In the genomic region with DNA sequence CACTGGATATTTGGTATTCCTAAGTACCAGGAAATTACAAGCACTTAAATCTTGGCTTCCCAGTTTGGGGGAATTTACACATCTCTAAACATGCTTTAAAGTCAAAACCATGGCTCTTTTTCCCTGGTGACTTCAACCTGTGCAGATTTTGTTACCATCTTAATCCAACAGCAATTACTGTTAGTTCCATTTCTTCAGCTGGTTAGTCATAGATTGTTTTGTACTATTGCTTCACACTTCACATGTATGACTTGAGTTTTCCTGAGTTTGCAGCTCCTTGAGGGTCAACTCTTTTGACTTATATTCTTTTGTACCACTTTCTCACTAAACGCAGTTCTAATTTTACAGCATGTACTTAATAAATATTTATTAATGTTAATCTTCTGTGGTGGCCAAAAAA, we compare ENCODE assay signal across 29 cellular contexts.
DNase-seq lines count a peak whose midpoint lies in the region; ATAC-seq and TF ChIP-seq lines count a peak whose summit lies in the region.
"Had no signal": no experiment of that assay in that cellular context is flagged by ENCODE, and none has a peak within 500 bp of the region (broad histone marks: within the 10 kb centered on the region; RNA-seq: fewer than 3 reads in every experiment).

No MANE protein-coding gene starts in this region.

- H3K36me3 Mint-ChIP-seq in MCF 10A (ENCODE audit: insufficient read depth, unreplicated experiment), result no peaks in the 10 kb centered on the region
- H3K36me3 Mint-ChIP-seq: CD8-positive, alpha-beta T cell; natural killer cell treated with Interleukin-12 subunit alpha and Interleukin-12 subunit beta and Interleukin-15 and Interleukin-18, amount 100 ng/mL, for 72 hours had no signal

- no peak overlapping the region for H3K4me3 Mint-ChIP-seq in MCF 10A (ENCODE audit: unreplicated experiment)
- H3K4me3 Mint-ChIP-seq: activated CD4-positive, alpha-beta memory T cell treated with anti-CD3 and anti-CD28 coated beads, Interleukin-2, amount 10 ng/mL, durations not matched to agents 7 days and 5 days; activated T-helper 17 cell treated with anti-CD3 and anti-CD28 coated beads, Interleukin-2, amount 50 U/mL, for 72 hours; B cell; CD8-positive, alpha-beta T cell; natural killer cell treated with Interleukin-12 subunit alpha and Interleukin-12 subunit beta and Interleukin-15 and Interleukin-18, amount 100 ng/mL, for 72 hours had no signal

- no TSS peak for BruUV-seq in MCF 10A (replicated peaks; lab: Mats Ljungman, UMichigan)

- H3K27ac ChIP-seq in breast epithelium, result peak overlapping the region in 1 of 2 donors; percentile 11
- H3K27ac ChIP-seq: 22Rv1, brain microvascular endothelial cell, hepatocyte, PC-9, suprapubic skin, upper lobe of left lung had no signal

- DNase-seq in MCF 10A (ENCODE audit: unreplicated experiment) (peak; percentile 18), breast epithelium (ENCODE audit: low spot score in 2 of 2) (no peak), choroid plexus epithelial cell (ENCODE audit: low read depth) (peak; percentile 73), fibroblast of villous mesenchyme (ENCODE audit: low read depth) (peak; percentile 66), sciatic nerve (ENCODE audit: low spot score) (no peak), retina (no peak)
- DNase-seq: activated CD4-positive, alpha-beta memory T cell treated with anti-CD3 and anti-CD28 coated beads, Interleukin-2, amount 10 ng/mL, durations not matched to agents 7 days and 5 days; activated naive CD4-positive, alpha-beta T cell treated with anti-CD3 and anti-CD28 coated beads, Interleukin-2, amount 50 U/mL, for 16 hours; amygdala; brain microvascular endothelial cell; CD8-positive, alpha-beta T cell; DMS 273 treated with DMSO at 0.1 percent for 48 hours; Kasumi-1; mucosa of descending colon; NCI-H146; PC-9; stimulated activated naive CD4-positive, alpha-beta T cell; upper lobe of left lung had no signal

- TF ChIP-seq CTCF in MCF 10A (IDR thresholded peaks at IDR 0.05; ENCODE audit: unreplicated experiment) (no peak), breast epithelium (IDR thresholded peaks at IDR 0.05) (no peak), choroid plexus epithelial cell (conservative IDR thresholded peaks at IDR 0.05; ENCODE audit: low read depth, low read length) (no peak), fibroblast of villous mesenchyme (IDR thresholded peaks at IDR 0.05; ENCODE audit: insufficient read depth, low read depth, low read length) (no peak)

- ATAC-seq in sciatic nerve (no peak), HG02623 (IDR thresholded peaks at IDR 0.05; ENCODE audit: unreplicated experiment) (no peak), HG03354 (IDR thresholded peaks at IDR 0.05; ENCODE audit: poor library complexity, severe bottlenecking, unreplicated experiment) (no peak)
- ATAC-seq: activated T-helper 17 cell treated with anti-CD3 and anti-CD28 coated beads, Interleukin-2, amount 50 U/mL, for 72 hours; CD8-positive, alpha-beta T cell; GM12878; mucosa of descending colon; natural killer cell treated with Interleukin-12 subunit alpha and Interleukin-12 subunit beta and Interleukin-15 and Interleukin-18, amount 100 ng/mL, for 72 hours had no signal

- H3K4me3 ChIP-seq in breast epithelium (no peak overlapping the region), choroid plexus epithelial cell (ENCODE audit: low read depth, low read length) (no peak overlapping the region), fibroblast of villous mesenchyme (ENCODE audit: low read depth, low read length) (no peak overlapping the region)
- H3K4me3 ChIP-seq: GM12878, hepatocyte, lung, mucosa of descending colon, PC-9, smooth muscle cell, suprapubic skin, upper lobe of left lung had no signal

- no peaks in the 10 kb centered on the region for H3K27me3 ChIP-seq in breast epithelium
- H3K27me3 ChIP-seq: brain microvascular endothelial cell, hepatocyte, suprapubic skin, upper lobe of left lung had no signal

- H3K4me1 ChIP-seq in breast epithelium, result no peaks in the 10 kb centered on the region
- H3K4me1 ChIP-seq: suprapubic skin, upper lobe of left lung had no signal

- intact Hi-C loops in MCF 10A (cut with micrococcal nuclease), result no loop called here
- intact Hi-C loops in breast epithelium (cut with DNase I; ENCODE audit: low total_unique reads), result no loop called here
- intact Hi-C loops in sciatic nerve (cut with DNase I), result no loop called here

- no peaks in the 10 kb centered on the region for H3K36me3 ChIP-seq in breast epithelium
- H3K36me3 ChIP-seq: brain microvascular endothelial cell, suprapubic skin, upper lobe of left lung had no signal

- CTCF ChIA-PET in MCF 10A (lab: Yijun Ruan, JAX), result interaction anchor here (0.6 to 0.7 kb wide), 3 partner anchors 283 to 631 kb away, joined by 3 to 4 read pairs (median 3); no protein-coding TSS in a partner anchor

- no peaks in the 10 kb centered on the region for H3K4me1 Mint-ChIP-seq in MCF 10A (ENCODE audit: insufficient read depth, unreplicated experiment)
- H3K4me1 Mint-ChIP-seq: activated CD4-positive, alpha-beta memory T cell treated with anti-CD3 and anti-CD28 coated beads, Interleukin-2, amount 10 ng/mL, durations not matched to agents 7 days and 5 days; activated T-helper 17 cell treated with anti-CD3 and anti-CD28 coated beads, Interleukin-2, amount 50 U/mL, for 72 hours; B cell had no signal

- TF ChIP-seq POLR2A in breast epithelium (IDR thresholded peaks at IDR 0.05), result no peak

- H3K9me3 ChIP-seq in breast epithelium, result no peaks in the 10 kb centered on the region
- H3K9me3 ChIP-seq: mucosa of descending colon, suprapubic skin, upper lobe of left lung had no signal

- no peaks in the 10 kb centered on the region for H3K27me3 Mint-ChIP-seq in MCF 10A (ENCODE audit: insufficient read depth, unreplicated experiment)
- H3K27me3 Mint-ChIP-seq: activated CD4-positive, alpha-beta memory T cell treated with anti-CD3 and anti-CD28 coated beads, Interleukin-2, amount 10 ng/mL, durations not matched to agents 7 days and 5 days; activated T-helper 17 cell treated with anti-CD3 and anti-CD28 coated beads, Interleukin-2, amount 50 U/mL, for 72 hours; B cell; natural killer cell treated with Interleukin-12 subunit alpha and Interleukin-12 subunit beta and Interleukin-15 and Interleukin-18, amount 100 ng/mL, for 72 hours had no signal

- no peaks in the 10 kb centered on the region for H3K9me3 Mint-ChIP-seq in MCF 10A (ENCODE audit: unreplicated experiment)
- H3K9me3 Mint-ChIP-seq: activated CD4-positive, alpha-beta memory T cell treated with anti-CD3 and anti-CD28 coated beads, Interleukin-2, amount 10 ng/mL, durations not matched to agents 7 days and 5 days; activated T-helper 17 cell treated with anti-CD3 and anti-CD28 coated beads, Interleukin-2, amount 50 U/mL, for 72 hours; CD8-positive, alpha-beta T cell had no signal

- no peak overlapping the region for H3K27ac Mint-ChIP-seq in MCF 10A (ENCODE audit: low read depth, unreplicated experiment)
- H3K27ac Mint-ChIP-seq: activated CD4-positive, alpha-beta memory T cell treated with anti-CD3 and anti-CD28 coated beads, Interleukin-2, amount 10 ng/mL, durations not matched to agents 7 days and 5 days; activated T-helper 17 cell treated with anti-CD3 and anti-CD28 coated beads, Interleukin-2, amount 50 U/mL, for 72 hours; B cell; CD8-positive, alpha-beta T cell; natural killer cell treated with Interleukin-12 subunit alpha and Interleukin-12 subunit beta and Interleukin-15 and Interleukin-18, amount 100 ng/mL, for 72 hours had no signal

- POLR2A ChIA-PET in MCF 10A (lab: Yijun Ruan, JAX), result interaction anchor here (0.7 to 1.2 kb wide), 4 partner anchors 9 to 17 kb away, joined by 3 to 5 read pairs (median 3); no protein-coding TSS in a partner anchor

Comparison
In these comparisons a context has a peak if more than half of its experiments do, and no peak if none do; other contexts are left out.
1. DNase-seq: peak in MCF 10A (single experiment), choroid plexus epithelial cell (single experiment) and fibroblast of villous mesenchyme (single experiment); none in breast epithelium (0 of 2), sciatic nerve (single experiment) and retina (single experiment).